15 cellular contexts compared by ENCODE assay signal in genomic region chr6:108156938-108157233, GRCh38. TPM values are rescaled to one million over a fixed set of nuclear protein-coding genes. Genes with fewer than 3 reads are reported as not detected.
DNase-seq lines count a peak whose midpoint lies in the region; ATAC-seq and TF ChIP-seq lines count a peak whose summit lies in the region.
"Had no signal": no experiment of that assay in that cellular context is flagged by ENCODE, and none has a peak within 500 bp of the region (broad histone marks: within the 10 kb centered on the region; RNA-seq: fewer than 3 reads in every experiment).

No MANE protein-coding gene starts in this region.

- no peaks in the 10 kb centered on the region for H3K36me3 Mint-ChIP-seq in CD4-positive, CD25-positive, alpha-beta regulatory T cell
- H3K36me3 Mint-ChIP-seq in chondrocyte (ENCODE audit: low read depth) = peaks cover 3% of the 10 kb centered on the region
- H3K36me3 Mint-ChIP-seq in neural crest cell (ENCODE audit: low read depth) = no peaks in the 10 kb centered on the region

- no peak overlapping the region for H3K27ac Mint-ChIP-seq in CD4-positive, CD25-positive, alpha-beta regulatory T cell
- H3K27ac Mint-ChIP-seq in chondrocyte (ENCODE audit: unreplicated experiment) = no peak overlapping the region
- H3K27ac Mint-ChIP-seq in neural crest cell (ENCODE audit: unreplicated experiment) = no peak overlapping the region
- H3K27ac Mint-ChIP-seq: activated CD4-positive, alpha-beta T cell treated with anti-CD3 and anti-CD28 coated beads for 36 hours; CD14-positive monocyte had no signal

- H3K27ac ChIP-seq in CD4-positive, CD25-positive, alpha-beta regulatory T cell (ENCODE audit: insufficient read depth, low read length, poor library complexity, severe bottlenecking) = no peak overlapping the region
- H3K27ac ChIP-seq in HUES48 (ENCODE audit: low read depth, low read length) = no peak overlapping the region
- H3K27ac ChIP-seq: right atrium auricular region had no signal

- H3K27me3 Mint-ChIP-seq in CD4-positive, CD25-positive, alpha-beta regulatory T cell = peaks cover 87% of the 10 kb centered on the region
- H3K27me3 Mint-ChIP-seq in chondrocyte (ENCODE audit: low read depth) (peaks cover 85% of the 10 kb centered on the region), neural crest cell (ENCODE audit: low read depth) (peaks cover 95% of the 10 kb centered on the region)

- H3K27me3 ChIP-seq in CD4-positive, CD25-positive, alpha-beta regulatory T cell (ENCODE audit: control insufficient read depth, insufficient read depth, low read length) = peaks cover 56% of the 10 kb centered on the region
- peaks cover 91% of the 10 kb centered on the region for H3K27me3 ChIP-seq in HUES48 (ENCODE audit: control insufficient read depth, insufficient read depth, low read length)

- ATAC-seq in CD4-positive, CD25-positive, alpha-beta regulatory T cell (ENCODE audit: low read depth in 2 of 2) = no peak
- ATAC-seq in GM18520 (IDR thresholded peaks at IDR 0.05; ENCODE audit: unreplicated experiment) = no peak
- ATAC-seq in HG03095 (IDR thresholded peaks at IDR 0.05; ENCODE audit: unreplicated experiment) = no peak
- ATAC-seq: activated CD4-positive, alpha-beta T cell treated with anti-CD3 and anti-CD28 coated beads for 36 hours had no signal

- peaks cover 16% of the 10 kb centered on the region for H3K4me1 ChIP-seq in CD4-positive, CD25-positive, alpha-beta regulatory T cell (ENCODE audit: control insufficient read depth, insufficient read depth, low read length, poor library complexity, severe bottlenecking)
- H3K4me1 ChIP-seq in HUES48 (ENCODE audit: control insufficient read depth, insufficient read depth, low read length) = peaks cover 17% of the 10 kb centered on the region

- no peaks in the 10 kb centered on the region for H3K9me3 ChIP-seq in CD4-positive, CD25-positive, alpha-beta regulatory T cell (ENCODE audit: control insufficient read depth in 2 of 2, low read length in 2 of 2)
- no peaks in the 10 kb centered on the region for H3K9me3 ChIP-seq in HUES48 (ENCODE audit: control insufficient read depth, insufficient read depth, low read length)
- H3K9me3 ChIP-seq: right atrium auricular region had no signal

- H3K9me3 Mint-ChIP-seq in CD4-positive, CD25-positive, alpha-beta regulatory T cell = peaks cover 0 to 3% (median 0%) of the 10 kb centered on the region in 7 donors
- H3K9me3 Mint-ChIP-seq in chondrocyte (ENCODE audit: low read depth) (no peaks in the 10 kb centered on the region), neural crest cell (no peaks in the 10 kb centered on the region)

- H3K36me3 ChIP-seq in CD4-positive, CD25-positive, alpha-beta regulatory T cell (ENCODE audit: control insufficient read depth, insufficient read depth, low read length) = no peaks in the 10 kb centered on the region
- H3K36me3 ChIP-seq in HUES48 (ENCODE audit: control insufficient read depth, insufficient read depth, low read length) = no peaks in the 10 kb centered on the region
- H3K36me3 ChIP-seq: right atrium auricular region had no signal

- H3K4me3 Mint-ChIP-seq in CD4-positive, CD25-positive, alpha-beta regulatory T cell = peak overlapping the region in 3 of 4 donors; percentile 58 to 71 (median 64)
- H3K4me3 Mint-ChIP-seq in chondrocyte (ENCODE audit: unreplicated experiment) = peak overlapping the region; percentile 22
- H3K4me3 Mint-ChIP-seq in neural crest cell = peak overlapping the region; percentile 63
- H3K4me3 Mint-ChIP-seq: activated CD4-positive, alpha-beta T cell treated with anti-CD3 and anti-CD28 coated beads for 36 hours had no signal

- TF ChIP-seq CTCF in chondrocyte (IDR thresholded peaks at IDR 0.05) (no peak), neural crest cell (conservative IDR thresholded peaks at IDR 0.05) (no peak)

- peaks cover 0 to 19% (median 12%) of the 10 kb centered on the region in 4 donors for H3K4me1 Mint-ChIP-seq in CD4-positive, CD25-positive, alpha-beta regulatory T cell
- H3K4me1 Mint-ChIP-seq in chondrocyte (ENCODE audit: low read depth) (peaks cover 10% of the 10 kb centered on the region), neural crest cell (peaks cover 15% of the 10 kb centered on the region)

- H3K9ac ChIP-seq in HUES48 (ENCODE audit: low read depth, low read length) = no peak overlapping the region

- DNase-seq in CD4-positive, CD25-positive, alpha-beta regulatory T cell = no peak
- DNase-seq in chondrocyte (ENCODE audit: low spot score) (no peak), neural crest cell (ENCODE audit: low read depth, low spot score) (no peak), hypothalamus (lab: John Stamatoyannopoulos, UW) (no peak), NCI-H1417 (lab: John Stamatoyannopoulos, UW) (no peak)
- DNase-seq: activated CD4-positive, alpha-beta T cell treated with anti-CD3 and anti-CD28 coated beads for 36 hours; stimulated activated CD4-positive, alpha-beta T cell treated with anti-CD3 and anti-CD28 coated beads, Interleukin-4, amount 100 ng/mL, for 24 hours had no signal

- no peak overlapping the region for H3K4me3 ChIP-seq in CD4-positive, CD25-positive, alpha-beta regulatory T cell (ENCODE audit: low read depth, low read length)
- 0 out of 2 replicates have a peak overlapping the region, but pooled peaks have one; percentile 15 for H3K4me3 ChIP-seq in HUES48 (ENCODE audit: low read depth, low read length)

RNA-seq across cellular contexts. Expression of gene NR2E1, which starts 8.9 kb away (rescaled TPM):
- total RNA-seq in CD4-positive, CD25-positive, alpha-beta regulatory T cell = not detected
- not detected for polyA plus RNA-seq in CD4-positive, CD25-positive, alpha-beta regulatory T cell
- total RNA-seq in chondrocyte (not detected in 3 replicates), neural crest cell (not detected in 2 replicates)
- total RNA-seq: activated CD4-positive, alpha-beta T cell treated with anti-CD3 and anti-CD28 coated beads for 36 hours; epithelial cell of proximal tubule; LHCN-M2; mononuclear cell; right atrium auricular region had no signal
- polyA plus RNA-seq: CD14-positive monocyte had no signal
